In the genomic region with DNA sequence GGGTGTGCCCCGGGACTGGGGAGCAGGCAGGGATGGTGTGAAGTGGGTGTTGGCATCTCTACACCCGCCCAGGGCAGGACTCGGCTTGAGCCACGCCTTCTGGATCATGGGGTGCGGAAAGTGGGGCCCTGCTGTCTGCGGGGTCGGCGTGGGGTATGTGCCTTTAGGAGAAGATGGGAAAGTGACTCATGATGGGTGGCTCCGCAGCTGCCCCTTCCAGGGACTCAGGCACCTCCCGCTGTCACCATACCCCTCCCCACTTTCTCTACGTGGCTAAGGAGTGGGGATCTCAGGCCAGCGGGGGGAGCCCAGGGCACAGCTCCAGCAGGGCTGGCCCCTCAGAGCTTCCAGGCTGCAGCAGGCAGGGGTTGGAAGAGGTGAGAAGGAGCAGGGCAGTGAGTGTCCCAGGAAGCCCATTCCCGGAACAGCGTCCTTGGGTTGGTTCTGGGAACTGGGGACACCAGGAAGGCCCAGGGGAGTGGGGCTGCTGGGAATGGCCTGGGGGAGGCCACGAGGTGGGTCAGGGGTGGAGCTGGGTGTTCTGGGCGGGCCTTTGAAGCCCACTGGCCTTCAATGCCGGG, we compare ENCODE assay signal across 24 cellular contexts.
DNase-seq lines count a peak whose midpoint lies in the region; ATAC-seq, FAIRE-seq and TF ChIP-seq lines count a peak whose summit lies in the region.
"Had no signal": no experiment of that assay in that cellular context is flagged by ENCODE, and none has a peak within 500 bp of the region (broad histone marks: within the 10 kb centered on the region; RNA-seq: fewer than 3 reads in every experiment).

No MANE protein-coding gene starts in this region.

- H3K9me3 Mint-ChIP-seq in endodermal cell: no peaks in the 10 kb centered on the region
- H3K9me3 Mint-ChIP-seq: activated T-cell treated with anti-CD3 and anti-CD28 coated beads, Interleukin-2, amount 50 U/mL, for 24 hours; naive thymus-derived CD4-positive, alpha-beta T cell had no signal

- H3K4me3 ChIP-seq in right lobe of liver (no peak overlapping the region), HepG2 (replicated peaks in 1 of 3; ENCODE audit: insufficient read depth in 1 of 3, low read depth in 2 of 3, low read length in 3 of 3) (no peak overlapping the region), endodermal cell (ENCODE audit: low read length) (no peak overlapping the region), neuronal stem cell (ENCODE audit: low read length in 2 of 2) (no peak overlapping the region)
- H3K4me3 ChIP-seq: BLaER1 treated with 17β-estradiol and CSF1 and Interleukin-3, amounts not matched to agents 10 nM and 100 nM; spleen had no signal

- peaks cover 39% of the 10 kb centered on the region for H3K27me3 Mint-ChIP-seq in endodermal cell (ENCODE audit: insufficient read depth)

- no peak overlapping the region for H2BK5ac ChIP-seq in neuronal stem cell (ENCODE audit: low read length)

- H3K27me3 ChIP-seq in right lobe of liver (no peaks in the 10 kb centered on the region), HepG2 (ENCODE audit: control insufficient read depth in 1 of 2, insufficient read depth in 2 of 2, low read length in 2 of 2) (peaks cover 7 to 50% of the 10 kb centered on the region in 2 experiments; a peak in 3 of 5 replicates), endodermal cell (ENCODE audit: control insufficient read depth, insufficient read depth, low read length, poor library complexity, severe bottlenecking) (peaks cover 21% of the 10 kb centered on the region), neuronal stem cell (ENCODE audit: control insufficient read depth in 3 of 3, insufficient read depth in 3 of 3, low read depth in 1 of 3, low read length in 3 of 3) (peaks cover 0 to 21% (median 17%) of the 10 kb centered on the region in 3 experiments)

- 59% methylated on average over 3 of the region's 17 CpGs for WGBS in right lobe of liver (ENCODE audit: insufficient coverage, low coverage, low lambda C conversion rate, missing lambda C conversion rate)
- WGBS in HepG2 (ENCODE audit: low lambda C conversion rate): 25% methylated on average over 14 of the region's 17 CpGs
- 86 to 100% methylated on average over 1 to 17 of the region's 17 CpGs for WGBS in endodermal cell (ENCODE audit: insufficient coverage in 1 of 2, insufficient read length in 1 of 2), 2 experiments
- no CpG with 5 or more reads among the region's 17 CpGs for WGBS in neuronal stem cell (ENCODE audit: extremely low coverage in 2 of 2, insufficient read length in 2 of 2, insufficient replicate concordance in 1 of 2), 2 donors

- no peaks in the 10 kb centered on the region for H3K4me1 Mint-ChIP-seq in endodermal cell

- no peak overlapping the region for H3K4me2 ChIP-seq in HepG2 (ENCODE audit: low read depth, low read length)
- no peak overlapping the region for H3K4me2 ChIP-seq in neuronal stem cell (ENCODE audit: insufficient read depth, low read length, poor library complexity, severe bottlenecking)
- H3K4me2 ChIP-seq: BLaER1 treated with 17β-estradiol and CSF1 and Interleukin-3, amounts not matched to agents 10 nM and 100 nM had no signal

- H3K36me3 ChIP-seq in right lobe of liver (no peaks in the 10 kb centered on the region), HepG2 (replicated peaks in 1 of 2; ENCODE audit: control insufficient read depth in 1 of 2, insufficient read depth in 2 of 2, low read length in 2 of 2) (no peaks in the 10 kb centered on the region), endodermal cell (ENCODE audit: control insufficient read depth, insufficient read depth, low read length) (no peaks in the 10 kb centered on the region), neuronal stem cell (replicated peaks in 1 of 2; ENCODE audit: control insufficient read depth in 2 of 2, insufficient read depth in 2 of 2, low read length in 2 of 2) (no peaks in the 10 kb centered on the region)
- H3K36me3 ChIP-seq: BLaER1 treated with 17β-estradiol and CSF1 and Interleukin-3, amounts not matched to agents 10 nM and 100 nM; spleen had no signal

- H3K9me3 ChIP-seq in right lobe of liver (no peaks in the 10 kb centered on the region), HepG2 (ENCODE audit: low read length) (no peaks in the 10 kb centered on the region), endodermal cell (ENCODE audit: control insufficient read depth, low read length) (no peaks in the 10 kb centered on the region), neuronal stem cell (replicated peaks in 1 of 2; ENCODE audit: control insufficient read depth in 2 of 2, insufficient read depth in 1 of 2, low read depth in 1 of 2, low read length in 2 of 2) (no peaks in the 10 kb centered on the region)
- H3K9me3 ChIP-seq: BLaER1 treated with 17β-estradiol and CSF1 and Interleukin-3, amounts not matched to agents 10 nM and 100 nM; spleen had no signal

- in situ Hi-C loops in HepG2 (cut with HindIII; ENCODE audit: extremely low pct_ligation_motif_present, low pct_unique_long_range_greater_than_20kb): no loop called here

- no peaks in the 10 kb centered on the region for H3K36me3 Mint-ChIP-seq in endodermal cell (ENCODE audit: low read depth)

- TF ChIP-seq EP300 in HepG2 (IDR thresholded peaks at IDR 0.05; ENCODE audit: low read depth in 2 of 2, low read length in 2 of 2): no peak
- TF ChIP-seq EP300 in HepG2 (CRISPR knock-in tag; IDR thresholded peaks at IDR 0.05; ENCODE audit: borderline replicate concordance): no peak

- H3K4me1 ChIP-seq in right lobe of liver (peaks cover 0 to 9% (median 4%) of the 10 kb centered on the region in 4 donors), HepG2 (ENCODE audit: insufficient read depth, low read length) (no peaks in the 10 kb centered on the region), endodermal cell (ENCODE audit: control insufficient read depth, insufficient read depth, low read length) (no peaks in the 10 kb centered on the region), neuronal stem cell (ENCODE audit: control insufficient read depth in 2 of 2, insufficient read depth in 1 of 2, low read depth in 1 of 2, low read length in 2 of 2) (peaks cover 0 to 4% of the 10 kb centered on the region in 2 donors)

- POLR2A ChIA-PET in HepG2 (lab: Yijun Ruan, JAX): no interaction called here

- H2AFZ ChIP-seq in HepG2 (ENCODE audit: low read length) (no peak overlapping the region), neuronal stem cell (ENCODE audit: low read length) (no peak overlapping the region)

- BruUV-seq in HepG2 (replicated peaks; lab: Mats Ljungman, UMichigan): no TSS peak

- H2AK5ac ChIP-seq in neuronal stem cell (ENCODE audit: low read depth, low read length): peak overlapping the region; percentile 93

- H2BK15ac ChIP-seq in neuronal stem cell (ENCODE audit: low read length): peak overlapping the region; percentile 86

- CTCF ChIA-PET in HepG2 (lab: Yijun Ruan, JAX; ENCODE audit: low intra/inter-chr PET ratio, low total read pairs): no interaction called here

- TF ChIP-seq POLR2A in right lobe of liver (IDR thresholded peaks at IDR 0.05): no peak
- TF ChIP-seq POLR2A in HepG2 (IDR thresholded peaks at IDR 0.05; ENCODE audit: insufficient read depth in 1 of 2, low read depth in 2 of 2, low read length in 2 of 2): no peak

- H3K9ac ChIP-seq in HepG2 (ENCODE audit: insufficient read depth, low read depth, low read length): no peak overlapping the region
- no peak overlapping the region for H3K9ac ChIP-seq in endodermal cell (ENCODE audit: extremely low read depth, low read length, poor library complexity, severe bottlenecking)
- H3K9ac ChIP-seq in neuronal stem cell (ENCODE audit: low read depth, low read length, poor library complexity): no peak overlapping the region
- H3K9ac ChIP-seq: BLaER1 treated with 17β-estradiol and CSF1 and Interleukin-3, amounts not matched to agents 10 nM and 100 nM had no signal

- H2BK12ac ChIP-seq in neuronal stem cell (ENCODE audit: low read length): peak overlapping the region; percentile 78

- DNase-seq in right lobe of liver (peak in 2 of 3 donors; percentile 38 to 54), HepG2 (ENCODE audit: low spot score) (no peak), endodermal cell (peak; percentile 53), neuronal stem cell (ENCODE audit: low spot score) (no peak), GM19238 (ENCODE audit: insufficient read length, low spot score) (no peak), HuH-7.5 (ENCODE audit: low spot score) (no peak)
- no peak for DNase-seq in activated CD4-positive, alpha-beta T cell treated with anti-CD3 and anti-CD28 coated beads, Interleukin-2, amount 50 U/mL, for 4 hours
- DNase-seq: activated CD4-positive, alpha-beta T cell treated with anti-CD3 and anti-CD28 coated beads for 48 hours; activated naive CD4-positive, alpha-beta T cell; activated T-cell treated with anti-CD3 and anti-CD28 coated beads, Interleukin-2, amount 50 U/mL, for 24 hours; amniotic stem cell; effector CD4-positive, alpha-beta T cell; Kasumi-1; midbrain; naive thymus-derived CD4-positive, alpha-beta T cell; NCI-H446 treated with DMSO at 0.1 percent for 48 hours; occipital lobe; SHP77; trophoblast cell had no signal

- no peak for TF ChIP-seq RAD21 in HepG2 (CRISPR knock-in tag; IDR thresholded peaks at IDR 0.05)

- 0 out of 2 replicates have a peak, but pooled peaks cover 8% of the 10 kb centered on the region for H4K20me1 ChIP-seq in HepG2 (ENCODE audit: insufficient read depth, low read length)

- intact Hi-C loops in right lobe of liver (cut with DNase I) (loop anchor here (5.0 kb wide), 1 partner anchor 275 kb away; no protein-coding TSS in a partner anchor), HepG2 (cut with micrococcal nuclease; ENCODE audit: unreplicated experiment) (no loop called here)

- no peak overlapping the region for H3K4me3 Mint-ChIP-seq in endodermal cell
- H3K4me3 Mint-ChIP-seq: activated T-cell treated with anti-CD3 and anti-CD28 coated beads, Interleukin-2, amount 50 U/mL, for 24 hours; naive thymus-derived CD4-positive, alpha-beta T cell had no signal

- peak overlapping the region; percentile 23 for H3K23ac ChIP-seq in neuronal stem cell (ENCODE audit: low read depth, low read length, poor library complexity)

- H3K27ac ChIP-seq in right lobe of liver (no peak overlapping the region), HepG2 (ENCODE audit: extremely low read length, insufficient read depth, low read length) (no peak overlapping the region), endodermal cell (ENCODE audit: low read depth, low read length) (no peak overlapping the region), neuronal stem cell (replicated peaks; ENCODE audit: low read length) (no peak overlapping the region)
- H3K27ac ChIP-seq: BLaER1 treated with 17β-estradiol and CSF1 and Interleukin-3, amounts not matched to agents 10 nM and 100 nM; epithelial cell of prostate; HL-60; spleen had no signal

- H4K91ac ChIP-seq in neuronal stem cell (ENCODE audit: low read depth, low read length, poor library complexity): no peak overlapping the region

- no peak for TF ChIP-seq CTCF in right lobe of liver (IDR thresholded peaks at IDR 0.05)
- TF ChIP-seq CTCF in HepG2 (CRISPR knock-in tag; IDR thresholded peaks at IDR 0.05): no peak
- TF ChIP-seq CTCF in endodermal cell (conservative IDR thresholded peaks at IDR 0.05): no peak

- no peak overlapping the region for H3K14ac ChIP-seq in neuronal stem cell (ENCODE audit: low read length)

- H3K79me1 ChIP-seq in neuronal stem cell (ENCODE audit: low read depth, low read length): no peaks in the 10 kb centered on the region

- H4K8ac ChIP-seq in neuronal stem cell (ENCODE audit: low read depth, low read length): peak overlapping the region; percentile 72

- H3K79me2 ChIP-seq in HepG2 (ENCODE audit: insufficient read depth, low read length): no peaks in the 10 kb centered on the region

- H3K27ac Mint-ChIP-seq in endodermal cell: no peak overlapping the region
- H3K27ac Mint-ChIP-seq: activated T-cell treated with anti-CD3 and anti-CD28 coated beads, Interleukin-2, amount 50 U/mL, for 24 hours; naive thymus-derived CD4-positive, alpha-beta T cell had no signal

- no peak overlapping the region for H3K4ac ChIP-seq in neuronal stem cell (ENCODE audit: low read length)

- FAIRE-seq in HepG2 (lab: Jason Lieb, UNC): no peak

- ATAC-seq in right lobe of liver (no peak), HepG2 (no peak), GM18870 (IDR thresholded peaks at IDR 0.05; ENCODE audit: unreplicated experiment) (no peak)
- ATAC-seq: naive thymus-derived CD4-positive, alpha-beta T cell had no signal

- peak overlapping the region; percentile 87 for H3K18ac ChIP-seq in neuronal stem cell (ENCODE audit: low read length)

- H2BK120ac ChIP-seq in neuronal stem cell (ENCODE audit: low read depth, low read length): no peak overlapping the region

Comparison
In these comparisons a context has a peak if more than half of its experiments do, and no peak if none do; other contexts are left out.
1. DNase-seq: peak in right lobe of liver (2 of 3) and endodermal cell (single experiment); none in HepG2 (single experiment), neuronal stem cell (single experiment), GM19238 (single experiment), activated CD4-positive, alpha-beta T cell treated with anti-CD3 and anti-CD28 coated beads, Interleukin-2, amount 50 U/mL, for 4 hours (0 of 2) and HuH-7.5 (single experiment).